In genomic region chr12:106149096-106149784, GRCh38 we compare ENCODE assay signal across 9 cellular contexts. TPM values are rescaled to one million over a fixed set of nuclear protein-coding genes. Genes with fewer than 3 reads are reported as not detected.
DNase-seq lines count a peak whose midpoint lies in the region; ATAC-seq and TF ChIP-seq lines count a peak whose summit lies in the region.
"Had no signal": no experiment of that assay in that cellular context is flagged by ENCODE, and none has a peak within 500 bp of the region (broad histone marks: within the 10 kb centered on the region; RNA-seq: fewer than 3 reads in every experiment).

No MANE protein-coding gene starts in this region.

- no peak overlapping the region for H2AK5ac ChIP-seq in mesendoderm (ENCODE audit: low read length)

- H3K4me3 Mint-ChIP-seq in naive thymus-derived CD4-positive, alpha-beta T cell, result no peak overlapping the region

- no peak overlapping the region for H3K18ac ChIP-seq in mesendoderm (ENCODE audit: low read length)

- H3K4me1 Mint-ChIP-seq in naive thymus-derived CD4-positive, alpha-beta T cell, result no peaks in the 10 kb centered on the region

- peaks cover 7% of the 10 kb centered on the region for H3K4me1 ChIP-seq in mesendoderm (ENCODE audit: control insufficient read depth, low read depth, low read length)
- H3K4me1 ChIP-seq in naive thymus-derived CD4-positive, alpha-beta T cell (ENCODE audit: control insufficient read depth in 2 of 2, insufficient read depth in 2 of 2, low read length in 2 of 2), result no peaks in the 10 kb centered on the region

- no peak overlapping the region for H4K5ac ChIP-seq in mesendoderm (ENCODE audit: low read length)

- H3K27ac Mint-ChIP-seq in naive thymus-derived CD4-positive, alpha-beta T cell, result no peak overlapping the region

- no peaks in the 10 kb centered on the region for H3K36me3 Mint-ChIP-seq in naive thymus-derived CD4-positive, alpha-beta T cell

- H3K9ac ChIP-seq in mesendoderm (ENCODE audit: low read length), result no peak overlapping the region

- DNase-seq in COLO829 (ENCODE audit: low spot score), result peak; percentile 40
- no peak for DNase-seq in brain microvascular endothelial cell
- DNase-seq in mesendoderm, result peak; percentile 67
- DNase-seq in posterior vena cava (ENCODE audit: low spot score), result no peak
- no peak for DNase-seq in NCI-H526 treated with DMSO at 0.1 percent for 48 hours (lab: John Stamatoyannopoulos, UW)
- DNase-seq in naive thymus-derived CD4-positive, alpha-beta T cell, result no peak

- H3K36me3 ChIP-seq in brain microvascular endothelial cell (replicated peaks), result no peaks in the 10 kb centered on the region
- H3K36me3 ChIP-seq in mesendoderm (ENCODE audit: control insufficient read depth, insufficient read depth, low read length), result no peaks in the 10 kb centered on the region
- no peaks in the 10 kb centered on the region for H3K36me3 ChIP-seq in naive thymus-derived CD4-positive, alpha-beta T cell (ENCODE audit: control insufficient read depth in 2 of 3, insufficient read depth in 3 of 3, low read length in 3 of 3)

- peaks cover 19 to 49% (median 26%) of the 10 kb centered on the region in 5 donors for H3K27me3 Mint-ChIP-seq in naive thymus-derived CD4-positive, alpha-beta T cell

- no peaks in the 10 kb centered on the region for H3K79me1 ChIP-seq in mesendoderm (ENCODE audit: low read length)

- no peak overlapping the region for H3K56ac ChIP-seq in mesendoderm (ENCODE audit: low read length)

- H3K27ac ChIP-seq in brain microvascular endothelial cell (no peak overlapping the region), mesendoderm (ENCODE audit: low read depth, low read length) (no peak overlapping the region)
- no peak overlapping the region for H3K27ac ChIP-seq in naive thymus-derived CD4-positive, alpha-beta T cell (ENCODE audit: low read depth, low read length)

- intact Hi-C loops in posterior vena cava (cut with DNase I), result no loop called here
- intact Hi-C loops in naive thymus-derived CD4-positive, alpha-beta T cell (cut with micrococcal nuclease), result no loop called here

- H3K27me3 ChIP-seq in brain microvascular endothelial cell (replicated peaks), result no peaks in the 10 kb centered on the region
- H3K27me3 ChIP-seq in mesendoderm (ENCODE audit: insufficient read depth, low read length, poor library complexity), result no peaks in the 10 kb centered on the region
- H3K27me3 ChIP-seq in naive thymus-derived CD4-positive, alpha-beta T cell (ENCODE audit: control insufficient read depth in 2 of 2, insufficient read depth in 2 of 2, low read length in 2 of 2), result no peaks in the 10 kb centered on the region

- in situ Hi-C loops in brain microvascular endothelial cell (cut with HindIII; ENCODE audit: low pct_ligation_motif_present, low sequenced_read_pairs), result no loop called here

- no CpG with 5 or more reads among the region's 10 CpGs for WGBS in mesendoderm (ENCODE audit: extremely low coverage, insufficient coverage, low lambda C conversion rate)

- ATAC-seq in HG03139 (IDR thresholded peaks at IDR 0.05; ENCODE audit: unreplicated experiment), result no peak
- no peak for ATAC-seq in naive thymus-derived CD4-positive, alpha-beta T cell
- ATAC-seq: right cardiac atrium had no signal

- H3K79me2 ChIP-seq in mesendoderm (ENCODE audit: control insufficient read depth, insufficient read depth, low read length), result no peaks in the 10 kb centered on the region

- no peak overlapping the region for H3K4ac ChIP-seq in mesendoderm (ENCODE audit: low read depth, low read length)

- POLR2A ChIA-PET in naive thymus-derived CD4-positive, alpha-beta T cell (lab: Charles Lee), result no interaction called here

- CTCF ChIA-PET in naive thymus-derived CD4-positive, alpha-beta T cell (lab: Charles Lee), result interaction anchor here (0.6 kb wide), 1 partner anchor 1945 kb away, joined by 5 read pairs; no protein-coding TSS in a partner anchor

- H2BK15ac ChIP-seq in mesendoderm (replicated peaks; ENCODE audit: low read depth), result no peak overlapping the region

- no peak overlapping the region for H3K4me2 ChIP-seq in mesendoderm (ENCODE audit: low read length)

- no peaks in the 10 kb centered on the region for H3K9me3 ChIP-seq in naive thymus-derived CD4-positive, alpha-beta T cell (ENCODE audit: control insufficient read depth in 2 of 3, low read length in 3 of 3)

- no peak overlapping the region for H2BK5ac ChIP-seq in mesendoderm (ENCODE audit: low read length)

- TF ChIP-seq CTCF in LNCAP (IDR thresholded peaks at IDR 0.05), result peak; percentile 72
- TF ChIP-seq CTCF in brain microvascular endothelial cell (IDR thresholded peaks at IDR 0.05; ENCODE audit: low read depth, low read length, missing control alignments), result peak; percentile 85

- no peak overlapping the region for H3K4me3 ChIP-seq in brain microvascular endothelial cell (ENCODE audit: low read depth, low read length)
- no peak overlapping the region for H3K4me3 ChIP-seq in mesendoderm (ENCODE audit: low read length)
- H3K4me3 ChIP-seq in naive thymus-derived CD4-positive, alpha-beta T cell (ENCODE audit: low read length), result no peak overlapping the region

- H3K9me3 Mint-ChIP-seq in naive thymus-derived CD4-positive, alpha-beta T cell, result no peaks in the 10 kb centered on the region

- no peak overlapping the region for H4K8ac ChIP-seq in mesendoderm (ENCODE audit: low read depth, low read length)

- H3K23ac ChIP-seq in mesendoderm (ENCODE audit: low read length), result no peak overlapping the region

- no peak overlapping the region for H2BK120ac ChIP-seq in mesendoderm (ENCODE audit: low read depth, low read length)

RNA-seq across cellular contexts. Expression of gene NUAK1, which starts 10.5 kb away (rescaled TPM):
- 22.4 TPM for polyA plus RNA-seq in mesendoderm (2013, experiment 1 of 2)
- 22.1 TPM for polyA plus RNA-seq in mesendoderm (2013, experiment 2 of 2)
- total RNA-seq in posterior vena cava, result 10 to 100 TPM; 16.9 to 17.7 TPM
- under 1 TPM in 3 of 5 experiments, not detected in 2; 0.02 to 0.51 (median 0.08) TPM for total RNA-seq in naive thymus-derived CD4-positive, alpha-beta T cell
- not detected for polyA plus RNA-seq in naive thymus-derived CD4-positive, alpha-beta T cell

Comparison
In these comparisons a context has a peak if more than half of its experiments do, and no peak if none do; other contexts are left out.
1. DNase-seq: peak in COLO829 (single experiment) and mesendoderm (single experiment); none in brain microvascular endothelial cell (single experiment), posterior vena cava (single experiment), NCI-H526 treated with DMSO at 0.1 percent for 48 hours (single experiment) and naive thymus-derived CD4-positive, alpha-beta T cell (0 of 9).
2. RNA of gene NUAK1, which starts 10.5 kb away (total RNA-seq): 16.9 to 17.7 TPM in posterior vena cava; 0.02 to 0.51 TPM in naive thymus-derived CD4-positive, alpha-beta T cell; every median in the first group is over 10 times any median in the second.